Comparison of ENCODE assay signal across 23 cellular contexts in genomic region chr5:133821889-133822288, GRCh38.
"Had no signal": no experiment of that assay in that cellular context is flagged by ENCODE, and none has a peak within 500 bp of the region (broad histone marks: within the 10 kb centered on the region; RNA-seq: fewer than 3 reads in every experiment).

No MANE protein-coding gene starts in this region.

- H3K27ac Mint-ChIP-seq: activated CD8-positive, alpha-beta T cell treated with anti-CD3 and anti-CD28 coated beads, Interleukin-2, amount 10 ng/mL, durations not matched to agents 7 days and 5 days; activated naive CD8-positive, alpha-beta T cell; activated T-helper 1 cell treated with anti-CD3 and anti-CD28 coated beads, Interleukin-12 subunit alpha, Interleukin-12 subunit beta, Interleukin-2, Interleukin-4 antibody, amounts not matched to agents 30 ng/mL and 10 ng/mL and 1 ng/mL, durations not matched to agents 14 hours and 24 hours and 36 hours; T-helper 1 cell treated with Interleukin-12 subunit alpha and Interleukin-12 subunit beta and Interleukin-4 antibody, amounts not matched to agents 30 μg/mL and 1 μg/mL, for 36 hours had no signal

- H3K9me3 Mint-ChIP-seq: activated T-helper 1 cell treated with anti-CD3 and anti-CD28 coated beads, Interleukin-12 subunit alpha, Interleukin-12 subunit beta, Interleukin-2, Interleukin-4 antibody, amounts not matched to agents 30 ng/mL and 10 ng/mL and 1 ng/mL, durations not matched to agents 14 hours and 24 hours and 36 hours; T-helper 1 cell treated with Interleukin-12 subunit alpha and Interleukin-12 subunit beta and Interleukin-4 antibody, amounts not matched to agents 30 μg/mL and 1 μg/mL, for 36 hours had no signal

- H3K36me3 ChIP-seq: cardiac muscle cell had no signal

- FAIRE-seq: astrocyte had no signal

- H3K4me3 ChIP-seq: cardiac muscle cell had no signal

- H3K27me3 ChIP-seq: cardiac muscle cell had no signal

- H3K27ac ChIP-seq: cardiac muscle cell had no signal

- ATAC-seq: activated CD8-positive, alpha-beta T cell treated with anti-CD3 and anti-CD28 coated beads, Interleukin-2, amount 10 ng/mL, durations not matched to agents 7 days and 5 days; PC-3 had no signal

- H3K4me3 Mint-ChIP-seq: activated CD8-positive, alpha-beta T cell treated with anti-CD3 and anti-CD28 coated beads, Interleukin-2, amount 10 ng/mL, durations not matched to agents 7 days and 5 days; activated naive CD8-positive, alpha-beta T cell; activated T-helper 1 cell treated with anti-CD3 and anti-CD28 coated beads, Interleukin-12 subunit alpha, Interleukin-12 subunit beta, Interleukin-2, Interleukin-4 antibody, amounts not matched to agents 30 ng/mL and 10 ng/mL and 1 ng/mL, durations not matched to agents 14 hours and 24 hours and 36 hours; brain; T-helper 1 cell treated with Interleukin-12 subunit alpha and Interleukin-12 subunit beta and Interleukin-4 antibody, amounts not matched to agents 30 μg/mL and 1 μg/mL, for 36 hours had no signal

- H3K36me3 Mint-ChIP-seq: activated naive CD8-positive, alpha-beta T cell; brain had no signal

- DNase-seq: activated CD4-positive, alpha-beta T cell treated with anti-CD3 and anti-CD28 coated beads for 48 hours; activated CD4-positive, alpha-beta T cell treated with anti-CD3 and anti-CD28 coated beads, Interleukin-2, amount 50 U/mL, for 4 hours; activated CD4-positive, CD25-positive, alpha-beta regulatory T cell treated with anti-CD3 and anti-CD28 coated beads, Interleukin-2, amount 50 U/mL, for 72 hours; activated CD8-positive, alpha-beta memory T cell treated with anti-CD3 and anti-CD28 coated beads, Interleukin-2, amount 50 U/mL, for 48 hours; activated CD8-positive, alpha-beta T cell treated with anti-CD3 and anti-CD28 coated beads, Interleukin-2, amount 10 ng/mL, durations not matched to agents 7 days and 5 days; activated effector memory CD4-positive, alpha-beta T cell treated with Interleukin-2 at 50 U/mL for 16 hours; activated naive CD4-positive, alpha-beta T cell; activated T-cell treated with anti-CD3 and anti-CD28 coated beads, Interleukin-2, amount 50 U/mL, for 1 hour; amygdala; NCI-H1048; NCI-H146; NCI-H187 treated with DMSO at 0.1 percent for 48 hours; NCI-H2081 treated with DMSO at 0.1 percent for 48 hours; NCI-H446; NCI-H524; PC-3; SHP77 had no signal
